Comparison of ENCODE assay signal across 8 cellular contexts in genomic region chr6:27873101-27874030, GRCh38. TPM values are rescaled to one million over a fixed set of nuclear protein-coding genes. Genes with fewer than 3 reads are reported as not detected.
DNase-seq lines count a peak whose midpoint lies in the region; ATAC-seq, FAIRE-seq and TF ChIP-seq lines count a peak whose summit lies in the region.

No MANE protein-coding gene starts in this region.

- peaks cover 16% of the 10 kb centered on the region for H3K9me3 Mint-ChIP-seq in glutamatergic neuron (ENCODE audit: unreplicated experiment)

- peak overlapping the region; percentile 93 for H3K27ac Mint-ChIP-seq in glutamatergic neuron (ENCODE audit: unreplicated experiment)

- in situ Hi-C loops in Panc1 (cut with HindIII; ENCODE audit: low pct_unique_long_range_greater_than_20kb, low sequenced_read_pairs), result no loop called here

- no peaks in the 10 kb centered on the region for H3K9me3 ChIP-seq in Panc1 (ENCODE audit: control insufficient read depth, insufficient read depth, low read depth, low read length)

- peak; percentile 92 for TF ChIP-seq POLR2A in GM12891 (IDR thresholded peaks at IDR 0.05; ENCODE audit: low read depth, low read length)

- no peaks in the 10 kb centered on the region for H3K36me3 ChIP-seq in Panc1 (ENCODE audit: control insufficient read depth, insufficient read depth, low read length)

- intact Hi-C loops in Panc1 (cut with micrococcal nuclease; ENCODE audit: unreplicated experiment), result loop anchor here (2.0 kb wide), 1 partner anchor 19 kb away; a partner anchor contains a TSS
- intact Hi-C loops in posterior vena cava (cut with DNase I), result no loop called here

- H3K4me1 Mint-ChIP-seq in glutamatergic neuron (ENCODE audit: low read depth, unreplicated experiment), result peaks cover 11% of the 10 kb centered on the region

- TSS peak; percentile 73 for BruUV-seq in Panc1 (replicated peaks; lab: Mats Ljungman, UMichigan)

- CTCF ChIA-PET in Panc1 (lab: Charles Lee), result interaction anchor here (0.6 kb wide), 1 partner anchor 11 kb away, joined by 4 read pairs; no protein-coding TSS in a partner anchor

- H3K36me3 Mint-ChIP-seq in glutamatergic neuron (ENCODE audit: unreplicated experiment), result no peaks in the 10 kb centered on the region

- POLR2A ChIA-PET in Panc1 (lab: Charles Lee), result interaction anchor here (0.5 to 5.8 kb wide), 8 partner anchors 17 to 418 kb away, joined by 3 to 119 read pairs (median 13); partner anchors contain the start of gene ZNF165

- DNase-seq in GM12891 (ENCODE audit: insufficient read length, low spot score) (no peak), Panc1 (ENCODE audit: low read depth, low spot score) (peak; percentile 94), glutamatergic neuron (peak; percentile 42), posterior vena cava (ENCODE audit: low spot score) (peak; percentile 85), midbrain (lab: John Stamatoyannopoulos, UW) (no peak), GOT3 (lab: John Stamatoyannopoulos, UW) (no peak)
- peak; percentile 60 for DNase-seq in activated naive CD4-positive, alpha-beta T cell treated with Interleukin-2 at 50 U/mL for 16 hours

- H3K4me1 ChIP-seq in Panc1 (ENCODE audit: control insufficient read depth, insufficient read depth, low read length), result peaks cover 26% of the 10 kb centered on the region

- peak; percentile 93 for FAIRE-seq in GM12891 (lab: Jason Lieb, UNC)

- H3K4me3 Mint-ChIP-seq in glutamatergic neuron (ENCODE audit: unreplicated experiment), result peak overlapping the region; percentile 97

- no peak for TF ChIP-seq CTCF in Panc1 (IDR thresholded peaks at IDR 0.05)
- no peak for TF ChIP-seq CTCF in glutamatergic neuron (IDR thresholded peaks at IDR 0.05; ENCODE audit: partially characterized antibody, unreplicated experiment)

- H3K4me3 ChIP-seq in Panc1 (ENCODE audit: low read depth in 2 of 2, low read length in 2 of 2), result peak overlapping the region; percentile 60 to 66

- H3K27me3 Mint-ChIP-seq in glutamatergic neuron (ENCODE audit: unreplicated experiment), result peaks cover 12% of the 10 kb centered on the region

- ATAC-seq in HG03520 (IDR thresholded peaks at IDR 0.05; ENCODE audit: unreplicated experiment) (peak; percentile 21), Panc1 (peak; percentile 81)

- H3K27me3 ChIP-seq in Panc1 (ENCODE audit: control insufficient read depth, insufficient read depth, low read length), result no peaks in the 10 kb centered on the region

- peak overlapping the region; percentile 98 for H3K27ac ChIP-seq in Panc1 (ENCODE audit: low read length)

TF ChIP-seq in GM12891, 5 proteins besides CTCF, POLR2A, EP300 and RAD21:
- TF ChIP-seq TAF1 (IDR thresholded peaks at IDR 0.05; ENCODE audit: low read depth, low read length) (0 out of 2 replicates have a peak, but pooled peaks have one; percentile 26), SPI1 (IDR thresholded peaks at IDR 0.05; ENCODE audit: low read depth, low read length) (0 out of 2 replicates have a peak, but pooled peaks have one; percentile 12), POLR2AphosphoS5 (IDR thresholded peaks at IDR 0.05; ENCODE audit: low read depth, low read length) (peak; percentile 96), POU2F2 (IDR thresholded peaks at IDR 0.05; ENCODE audit: low read depth, low read length) (0 out of 2 replicates have a peak, but pooled peaks have one; percentile 67), PAX5 (IDR thresholded peaks at IDR 0.05; ENCODE audit: insufficient read depth, low read length, severe bottlenecking) (no peak)

RNA-seq across cellular contexts. Expression of gene OR2B2, which starts 38.8 kb away (rescaled TPM):
- polyA plus RNA-seq in GM12891 (2012; ENCODE audit: low read depth, missing spikeins), result not detected
- total RNA-seq in Panc1 (2021; ENCODE audit: unreplicated experiment) (not detected), glutamatergic neuron (ENCODE audit: unreplicated experiment) (not detected), posterior vena cava (not detected)
- not detected for polyA plus RNA-seq in Panc1 (2012; ENCODE audit: insufficient read length)

Comparison
In these comparisons a context has a peak if more than half of its experiments do, and no peak if none do; other contexts are left out.
1. DNase-seq: peak in Panc1 (single experiment), activated naive CD4-positive, alpha-beta T cell treated with Interleukin-2 at 50 U/mL for 16 hours (single experiment), glutamatergic neuron (single experiment) and posterior vena cava (single experiment); none in GM12891 (single experiment), midbrain (single experiment) and GOT3 (single experiment).